In the genomic region with DNA sequence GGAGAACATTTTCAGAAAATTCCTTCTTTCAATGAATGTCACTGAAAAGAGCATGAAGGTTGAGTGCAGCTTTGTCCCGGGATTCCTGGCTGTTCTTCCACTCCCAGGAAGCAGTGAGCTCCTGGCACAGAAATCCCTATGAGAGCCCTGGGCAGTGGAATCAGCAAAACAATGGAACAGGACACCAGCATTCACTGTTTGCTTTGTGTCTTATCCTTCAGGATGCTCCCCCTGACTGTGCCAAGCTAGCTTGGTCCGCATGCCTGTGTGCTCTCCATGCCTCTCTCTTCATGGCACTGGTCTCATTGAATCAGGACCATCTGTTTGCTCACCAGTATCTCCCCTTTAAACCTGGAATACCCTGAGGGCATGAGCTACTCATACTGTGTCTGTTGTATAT, we compare ENCODE assay signal across 13 cellular contexts.
"Had no signal": no experiment of that assay in that cellular context is flagged by ENCODE, and none has a peak within 500 bp of the region (broad histone marks: within the 10 kb centered on the region; RNA-seq: fewer than 3 reads in every experiment).

No MANE protein-coding gene starts in this region.

- H3K27me3 ChIP-seq: hepatocyte, sigmoid colon had no signal

- H3K4me3 ChIP-seq: coronary artery, hepatocyte, sigmoid colon had no signal

- H3K27ac Mint-ChIP-seq: activated B cell treated with CpG ODN at 0.5 μM for 24 hours; activated CD4-positive, alpha-beta T cell treated with anti-CD3 and anti-CD28 coated beads, Interleukin-2, amount 10 ng/mL, durations not matched to agents 24 days and 14 days; activated naive CD4-positive, alpha-beta T cell treated with anti-CD3 and anti-CD28 coated beads, Interleukin-2, amount 50 U/mL, for 24 hours; natural killer cell treated with Interleukin-12 subunit alpha and Interleukin-12 subunit beta and Interleukin-15 and Interleukin-18, amount 100 ng/mL, for 72 hours had no signal

- DNase-seq: activated B cell treated with CpG ODN at 0.5 μM for 24 hours; activated CD4-positive, alpha-beta T cell treated with anti-CD3 and anti-CD28 coated beads, Interleukin-2, amount 10 ng/mL, durations not matched to agents 24 days and 14 days; activated T-cell treated with anti-CD3 and anti-CD28 coated beads, Interleukin-2, amount 50 U/mL, for 1 hour; effector CD8-positive, alpha-beta T cell; sigmoid colon; stimulated activated CD4-positive, alpha-beta T cell treated with anti-CD3 and anti-CD28 coated beads, Interleukin-2, amount 100 ng/mL, for 24 hours; stimulated activated naive CD4-positive, alpha-beta T cell; substantia nigra; trophoblast cell had no signal

- H3K27me3 Mint-ChIP-seq: activated B cell treated with CpG ODN at 0.5 μM for 24 hours; activated naive CD4-positive, alpha-beta T cell treated with anti-CD3 and anti-CD28 coated beads, Interleukin-2, amount 50 U/mL, for 24 hours had no signal

- H3K4me1 ChIP-seq: sigmoid colon had no signal

- H3K27ac ChIP-seq: coronary artery, hepatocyte, sigmoid colon had no signal

- H3K9me3 Mint-ChIP-seq: activated B cell treated with CpG ODN at 0.5 μM for 24 hours; natural killer cell treated with Interleukin-12 subunit alpha and Interleukin-12 subunit beta and Interleukin-15 and Interleukin-18, amount 100 ng/mL, for 72 hours had no signal

- H3K36me3 Mint-ChIP-seq: activated naive CD4-positive, alpha-beta T cell treated with anti-CD3 and anti-CD28 coated beads, Interleukin-2, amount 50 U/mL, for 24 hours; natural killer cell treated with Interleukin-12 subunit alpha and Interleukin-12 subunit beta and Interleukin-15 and Interleukin-18, amount 100 ng/mL, for 72 hours had no signal

- ATAC-seq: natural killer cell treated with Interleukin-12 subunit alpha and Interleukin-12 subunit beta and Interleukin-15 and Interleukin-18, amount 100 ng/mL, for 72 hours had no signal

- H3K4me3 Mint-ChIP-seq: activated B cell treated with CpG ODN at 0.5 μM for 24 hours; activated CD4-positive, alpha-beta T cell treated with anti-CD3 and anti-CD28 coated beads, Interleukin-2, amount 10 ng/mL, durations not matched to agents 24 days and 14 days; activated naive CD4-positive, alpha-beta T cell treated with anti-CD3 and anti-CD28 coated beads, Interleukin-2, amount 50 U/mL, for 24 hours; natural killer cell treated with Interleukin-12 subunit alpha and Interleukin-12 subunit beta and Interleukin-15 and Interleukin-18, amount 100 ng/mL, for 72 hours had no signal

- H3K4me1 Mint-ChIP-seq: activated B cell treated with CpG ODN at 0.5 μM for 24 hours; activated CD4-positive, alpha-beta T cell treated with anti-CD3 and anti-CD28 coated beads, Interleukin-2, amount 10 ng/mL, durations not matched to agents 24 days and 14 days; activated naive CD4-positive, alpha-beta T cell treated with anti-CD3 and anti-CD28 coated beads, Interleukin-2, amount 50 U/mL, for 24 hours had no signal

- H3K36me3 ChIP-seq: sigmoid colon had no signal
